Comparison of ENCODE assay signal across 19 cellular contexts in the genomic region with DNA sequence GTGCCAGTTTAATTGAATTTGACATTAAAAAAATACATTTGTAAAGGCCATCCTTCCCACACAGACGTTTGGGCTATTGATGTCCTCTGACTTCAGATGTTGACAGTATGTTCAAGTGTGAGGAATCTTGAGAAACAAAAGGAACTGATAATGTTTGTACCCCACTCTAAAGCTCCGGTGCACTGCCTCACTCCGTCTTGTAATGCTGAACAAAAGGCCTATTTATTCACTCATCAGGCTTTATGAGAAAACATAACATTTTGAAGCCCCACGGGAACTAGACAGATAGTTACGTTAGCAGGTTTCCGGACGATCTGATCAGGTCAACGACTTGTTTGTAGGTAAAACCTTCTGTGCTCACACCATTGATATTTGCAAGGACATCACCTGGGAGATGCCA. TPM values are rescaled to one million over a fixed set of nuclear protein-coding genes. Genes with fewer than 3 reads are reported as not detected.
DNase-seq lines count a peak whose midpoint lies in the region; ATAC-seq and TF ChIP-seq lines count a peak whose summit lies in the region.
"Had no signal": no experiment of that assay in that cellular context is flagged by ENCODE, and none has a peak within 500 bp of the region (broad histone marks: within the 10 kb centered on the region; RNA-seq: fewer than 3 reads in every experiment).

No MANE protein-coding gene starts in this region.

- H3K4me1 Mint-ChIP-seq in activated CD4-positive, alpha-beta T cell treated with anti-CD3 and anti-CD28 coated beads, Interleukin-2, amount 10 ng/mL, durations not matched to agents 24 days and 14 days = peaks cover 82% of the 10 kb centered on the region
- H3K4me1 Mint-ChIP-seq in activated T-helper 1 cell treated with anti-CD3 and anti-CD28 coated beads, Interleukin-12 subunit alpha, Interleukin-12 subunit beta, Interleukin-2, Interleukin-4 antibody, amounts not matched to agents 30 ng/mL and 10 ng/mL and 1 ng/mL, durations not matched to agents 14 hours and 24 hours and 36 hours (ENCODE audit: low read depth) = peaks cover 100% of the 10 kb centered on the region
- H3K4me1 Mint-ChIP-seq in natural killer cell = peaks cover 82 to 88% of the 10 kb centered on the region in 2 donors

- H3K36me3 Mint-ChIP-seq in activated CD4-positive, alpha-beta T cell treated with anti-CD3 and anti-CD28 coated beads, Interleukin-2, amount 10 ng/mL, durations not matched to agents 24 days and 14 days (ENCODE audit: low read depth) = peaks cover 99% of the 10 kb centered on the region
- peaks cover 95% of the 10 kb centered on the region for H3K36me3 Mint-ChIP-seq in activated T-helper 1 cell treated with anti-CD3 and anti-CD28 coated beads, Interleukin-12 subunit alpha, Interleukin-12 subunit beta, Interleukin-2, Interleukin-4 antibody, amounts not matched to agents 30 ng/mL and 10 ng/mL and 1 ng/mL, durations not matched to agents 14 hours and 24 hours and 36 hours (ENCODE audit: low read depth)
- peaks cover 84% of the 10 kb centered on the region for H3K36me3 Mint-ChIP-seq in natural killer cell

- ATAC-seq in natural killer cell (no peak), HG02852 (IDR thresholded peaks at IDR 0.05; ENCODE audit: unreplicated experiment) (no peak)
- ATAC-seq: heart left ventricle, Right ventricle myocardium inferior, sciatic nerve, upper lobe of right lung had no signal

- intact Hi-C loops in activated CD4-positive, alpha-beta T cell treated with anti-CD3 and anti-CD28 coated beads, Interleukin-2, amount 10 ng/mL, durations not matched to agents 24 days and 14 days (cut with micrococcal nuclease) = loop anchor here (1.0 kb wide), 1 partner anchor 9 kb away; no protein-coding TSS in a partner anchor
- intact Hi-C loops in activated T-helper 1 cell treated with anti-CD3 and anti-CD28 coated beads, Interleukin-12 subunit alpha, Interleukin-12 subunit beta, Interleukin-2, Interleukin-4 antibody, amounts not matched to agents 30 ng/mL and 10 ng/mL and 1 ng/mL, durations not matched to agents 14 hours and 24 hours and 36 hours (cut with micrococcal nuclease) = loop anchor here (5.0 kb wide), 2 partner anchors 167 to 582 kb away; no protein-coding TSS in a partner anchor
- intact Hi-C loops in natural killer cell (cut with micrococcal nuclease) = no loop called here

- peak overlapping the region; percentile 75 for H3K27ac Mint-ChIP-seq in activated CD4-positive, alpha-beta T cell treated with anti-CD3 and anti-CD28 coated beads, Interleukin-2, amount 10 ng/mL, durations not matched to agents 24 days and 14 days
- peak overlapping the region; percentile 94 for H3K27ac Mint-ChIP-seq in activated T-helper 1 cell treated with anti-CD3 and anti-CD28 coated beads, Interleukin-12 subunit alpha, Interleukin-12 subunit beta, Interleukin-2, Interleukin-4 antibody, amounts not matched to agents 30 ng/mL and 10 ng/mL and 1 ng/mL, durations not matched to agents 14 hours and 24 hours and 36 hours
- H3K27ac Mint-ChIP-seq in natural killer cell = peak overlapping the region; percentile 92 to 94
- H3K27ac Mint-ChIP-seq: endodermal cell had no signal

- DNase-seq in activated CD4-positive, alpha-beta T cell treated with anti-CD3 and anti-CD28 coated beads, Interleukin-2, amount 10 ng/mL, durations not matched to agents 24 days and 14 days = peak; percentile 59
- DNase-seq in activated CD4-positive, alpha-beta T cell treated with anti-CD3 and anti-CD28 coated beads for 1 hour = no peak
- DNase-seq in COLO829 (ENCODE audit: low spot score) (peak; percentile 9), natural killer cell (no peak), LoVo (ENCODE audit: low spot score) (no peak), SHP77 (lab: John Stamatoyannopoulos, UW) (no peak)
- no peak for DNase-seq in activated T-helper 1 cell treated with anti-CD3 and anti-CD28 coated beads, Interleukin-12 subunit alpha, Interleukin-12 subunit beta, Interleukin-2, Interleukin-4 antibody, amounts not matched to agents 30 ng/mL and 10 ng/mL and 1 ng/mL, durations not matched to agents 14 hours and 24 hours and 36 hours (ENCODE audit: low spot score)
- DNase-seq: activated CD4-positive, CD25-positive, alpha-beta regulatory T cell; anterior cingulate cortex; DND-41; endodermal cell; heart left ventricle; IMR-90; NCI-H187 treated with DMSO at 0.1 percent for 48 hours; NCI-H446 treated with DMSO at 0.1 percent for 48 hours; upper lobe of right lung had no signal

- peaks cover under 1% of the 10 kb centered on the region for H3K9me3 Mint-ChIP-seq in activated CD4-positive, alpha-beta T cell treated with anti-CD3 and anti-CD28 coated beads, Interleukin-2, amount 10 ng/mL, durations not matched to agents 24 days and 14 days
- H3K9me3 Mint-ChIP-seq in activated T-helper 1 cell treated with anti-CD3 and anti-CD28 coated beads, Interleukin-12 subunit alpha, Interleukin-12 subunit beta, Interleukin-2, Interleukin-4 antibody, amounts not matched to agents 30 ng/mL and 10 ng/mL and 1 ng/mL, durations not matched to agents 14 hours and 24 hours and 36 hours = peaks cover 10% of the 10 kb centered on the region
- peaks cover 0 to 4% of the 10 kb centered on the region in 2 donors for H3K9me3 Mint-ChIP-seq in natural killer cell

- no peak for TF ChIP-seq CTCF in natural killer cell (IDR thresholded peaks at IDR 0.05)

- H3K27me3 Mint-ChIP-seq in activated CD4-positive, alpha-beta T cell treated with anti-CD3 and anti-CD28 coated beads, Interleukin-2, amount 10 ng/mL, durations not matched to agents 24 days and 14 days = no peaks in the 10 kb centered on the region
- H3K27me3 Mint-ChIP-seq in activated T-helper 1 cell treated with anti-CD3 and anti-CD28 coated beads, Interleukin-12 subunit alpha, Interleukin-12 subunit beta, Interleukin-2, Interleukin-4 antibody, amounts not matched to agents 30 ng/mL and 10 ng/mL and 1 ng/mL, durations not matched to agents 14 hours and 24 hours and 36 hours (ENCODE audit: insufficient read depth) = no peaks in the 10 kb centered on the region
- no peaks in the 10 kb centered on the region for H3K27me3 Mint-ChIP-seq in natural killer cell (ENCODE audit: low read depth in 2 of 2)

- H3K4me3 Mint-ChIP-seq in activated CD4-positive, alpha-beta T cell treated with anti-CD3 and anti-CD28 coated beads, Interleukin-2, amount 10 ng/mL, durations not matched to agents 24 days and 14 days = peak overlapping the region; percentile 92
- H3K4me3 Mint-ChIP-seq in activated T-helper 1 cell treated with anti-CD3 and anti-CD28 coated beads, Interleukin-12 subunit alpha, Interleukin-12 subunit beta, Interleukin-2, Interleukin-4 antibody, amounts not matched to agents 30 ng/mL and 10 ng/mL and 1 ng/mL, durations not matched to agents 14 hours and 24 hours and 36 hours = peak overlapping the region; percentile 84
- H3K4me3 Mint-ChIP-seq in natural killer cell = no peak overlapping the region
- H3K4me3 Mint-ChIP-seq: endodermal cell had no signal

RNA-seq across cellular contexts. Expression of gene CYTIP, which starts 13.6 kb away (rescaled TPM):
- total RNA-seq in activated CD4-positive, alpha-beta T cell treated with anti-CD3 and anti-CD28 coated beads, Interleukin-2, amount 10 ng/mL, durations not matched to agents 24 days and 14 days = 320 and 321 TPM in 2 replicates
- total RNA-seq in activated T-helper 1 cell treated with anti-CD3 and anti-CD28 coated beads, Interleukin-12 subunit alpha, Interleukin-12 subunit beta, Interleukin-2, Interleukin-4 antibody, amounts not matched to agents 30 ng/mL and 10 ng/mL and 1 ng/mL, durations not matched to agents 14 hours and 24 hours and 36 hours = 296 and 302 TPM in 2 replicates
- total RNA-seq in natural killer cell = 100 to 1,000 TPM; 276 to 363 (median 357) TPM
- total RNA-seq: IMR-90 had no signal

Comparison
In these comparisons a context has a peak if more than half of its experiments do, and no peak if none do; other contexts are left out.
1. DNase-seq: peak in activated CD4-positive, alpha-beta T cell treated with anti-CD3 and anti-CD28 coated beads, Interleukin-2, amount 10 ng/mL, durations not matched to agents 24 days and 14 days (single experiment) and COLO829 (single experiment); none in activated CD4-positive, alpha-beta T cell treated with anti-CD3 and anti-CD28 coated beads for 1 hour (single experiment), activated T-helper 1 cell treated with anti-CD3 and anti-CD28 coated beads, Interleukin-12 subunit alpha, Interleukin-12 subunit beta, Interleukin-2, Interleukin-4 antibody, amounts not matched to agents 30 ng/mL and 10 ng/mL and 1 ng/mL, durations not matched to agents 14 hours and 24 hours and 36 hours (single experiment), natural killer cell (single experiment), LoVo (single experiment) and SHP77 (0 of 2).
2. Peak in every context shown above with its lines, with median percentiles within 50 percentile points of each other: H3K27ac Mint-ChIP-seq.